In genomic region chr6:3756516-3757010, GRCh38 we compare ENCODE assay signal across 1 cellular context.
TF ChIP-seq lines count a peak whose summit lies in the region.

No MANE protein-coding gene starts in this region.

TF ChIP-seq in SK-N-SH, 30 proteins besides CTCF, POLR2A, EP300 and RAD21 (continued from another document):
- no peak for TF ChIP-seq IRF3 (IDR thresholded peaks at IDR 0.05; ENCODE audit: low read depth, low read length)
- no peak for TF ChIP-seq GABPA (IDR thresholded peaks at IDR 0.05; ENCODE audit: low read depth)
- no peak for TF ChIP-seq ELF1 (IDR thresholded peaks at IDR 0.05)
- TF ChIP-seq YY1 (IDR thresholded peaks at IDR 0.05; ENCODE audit: low read depth): no peak
- no peak for TF ChIP-seq MEF2A (IDR thresholded peaks at IDR 0.05; ENCODE audit: borderline replicate concordance, low read depth)
- no peak for TF ChIP-seq RFX5 (IDR thresholded peaks at IDR 0.05; ENCODE audit: low read length)
